In genomic region chr7:143261901-143262300, GRCh38 we compare ENCODE assay signal across 1 cellular context.
TF ChIP-seq lines count a peak whose summit lies in the region.

No MANE protein-coding gene starts in this region.

TF ChIP-seq in HepG2, 621 proteins besides CTCF, POLR2A, EP300 and RAD21:
- TF ChIP-seq PAF1 (CRISPR knock-in tag; IDR thresholded peaks at IDR 0.05) (no peak), EEA1 (CRISPR knock-in tag; IDR thresholded peaks at IDR 0.05; ENCODE audit: borderline replicate concordance) (no peak), ZNF768 (CRISPR knock-in tag; IDR thresholded peaks at IDR 0.05) (peak; percentile 52; the same call in 1 of the 2 replicates)
